Comparison of ENCODE assay signal across 8 cellular contexts in genomic region chr10:30581779-30582380, GRCh38.
DNase-seq lines count a peak whose midpoint lies in the region; ATAC-seq and TF ChIP-seq lines count a peak whose summit lies in the region.

No MANE protein-coding gene starts in this region.

- no peaks in the 10 kb centered on the region for H3K9me3 Mint-ChIP-seq in effector memory CD8-positive, alpha-beta T cell
- no peaks in the 10 kb centered on the region for H3K9me3 Mint-ChIP-seq in nephron

- H3K4me3 ChIP-seq in OCI-LY3 (ENCODE audit: low read length): no peak overlapping the region

- H3K27me3 ChIP-seq in OCI-LY3 (ENCODE audit: low read depth, low read length): no peaks in the 10 kb centered on the region

- no peak overlapping the region for H3K9ac ChIP-seq in OCI-LY3 (ENCODE audit: low read length)

- H3K79me2 ChIP-seq in OCI-LY3 (ENCODE audit: low read length): no peaks in the 10 kb centered on the region

- H2AFZ ChIP-seq in OCI-LY3 (ENCODE audit: low read depth, low read length): no peak overlapping the region

- TF ChIP-seq CTCF in GM10248 (IDR thresholded peaks at IDR 0.05; ENCODE audit: control extremely low read depth, extremely low read depth, low read depth, missing control alignments): peak; percentile 70
- peak; percentile 64 for TF ChIP-seq CTCF in OCI-LY3 (IDR thresholded peaks at IDR 0.05; ENCODE audit: low read depth, low read length)
- peak; percentile 63 to 81 (median 66) for TF ChIP-seq CTCF in nephron (IDR thresholded peaks at IDR 0.05; ENCODE audit: unreplicated experiment in 3 of 3)

- H3K36me3 ChIP-seq in OCI-LY3 (replicated peaks; ENCODE audit: low read depth, low read length): no peaks in the 10 kb centered on the region

- no peaks in the 10 kb centered on the region for H4K20me1 ChIP-seq in OCI-LY3 (ENCODE audit: insufficient read depth, low read length)

- H3K36me3 Mint-ChIP-seq in effector memory CD8-positive, alpha-beta T cell (ENCODE audit: insufficient read depth): no peaks in the 10 kb centered on the region
- H3K36me3 Mint-ChIP-seq in nephron (ENCODE audit: low read depth): no peaks in the 10 kb centered on the region

- H3K27me3 Mint-ChIP-seq in effector memory CD8-positive, alpha-beta T cell: peaks cover 0 to 20% of the 10 kb centered on the region in 2 donors
- no peaks in the 10 kb centered on the region for H3K27me3 Mint-ChIP-seq in nephron (ENCODE audit: low read depth)

- no peak overlapping the region for H3K4me2 ChIP-seq in OCI-LY3 (ENCODE audit: low read length)

- no peaks in the 10 kb centered on the region for H3K9me3 ChIP-seq in OCI-LY3 (ENCODE audit: insufficient read depth, low read length)

- H3K4me3 Mint-ChIP-seq in effector memory CD8-positive, alpha-beta T cell: no peak overlapping the region
- H3K4me3 Mint-ChIP-seq in nephron: no peak overlapping the region

- POLR2A ChIA-PET in GM10248 (lab: Yijun Ruan, JAX): interaction anchor here (0.9 kb wide), 1 partner anchor 144 kb away, joined by 3 read pairs; no protein-coding TSS in a partner anchor

- peak; percentile 45 for ATAC-seq in effector memory CD8-positive, alpha-beta T cell (replicated peaks)
- ATAC-seq in HG02970 (IDR thresholded peaks at IDR 0.05; ENCODE audit: low FRiP score, unreplicated experiment): no peak
- no peak for ATAC-seq in HG03159 (IDR thresholded peaks at IDR 0.05; ENCODE audit: unreplicated experiment)

- peaks cover 81% of the 10 kb centered on the region for H3K4me1 ChIP-seq in OCI-LY3 (ENCODE audit: low read length)

- no peak overlapping the region for H3K27ac ChIP-seq in OCI-LY3 (ENCODE audit: low read length)

- CTCF ChIA-PET in GM10248 (lab: Yijun Ruan, JAX): interaction anchor here (0.6 to 5.3 kb wide), 44 partner anchors 10 to 235 kb away, joined by 3 to 74 read pairs (median 5); partner anchors contain the start of gene MAP3K8

- peaks cover 6 to 12% of the 10 kb centered on the region in 2 donors for H3K4me1 Mint-ChIP-seq in effector memory CD8-positive, alpha-beta T cell (ENCODE audit: low read depth in 2 of 2)
- peaks cover 22% of the 10 kb centered on the region for H3K4me1 Mint-ChIP-seq in nephron

- no peak overlapping the region for H3K27ac Mint-ChIP-seq in effector memory CD8-positive, alpha-beta T cell
- H3K27ac Mint-ChIP-seq in nephron: peak overlapping the region in 2 of 3 experiments; percentile 15 to 67

- DNase-seq in CD1c-positive myeloid dendritic cell (ENCODE audit: extremely low spot score): peak; percentile 55
- DNase-seq in GM10248 (ENCODE audit: extremely low spot score): peak; percentile 61
- DNase-seq in effector memory CD8-positive, alpha-beta T cell: peak; percentile 11 to 23 (median 14)
- no peak for DNase-seq in GF-D8 (lab: John Stamatoyannopoulos, UW)

Comparison
In these comparisons a context has a peak if more than half of its experiments do, and no peak if none do; other contexts are left out.
1. H3K27ac Mint-ChIP-seq: peak in nephron (2 of 3); none in effector memory CD8-positive, alpha-beta T cell (0 of 2).
2. Peak in every context shown above with its lines, with median percentiles within 50 percentile points of each other: CTCF ChIP-seq.